Comparison of ENCODE assay signal across 12 cellular contexts in genomic region chr1:213326666-213327317, GRCh38.
DNase-seq lines count a peak whose midpoint lies in the region; ATAC-seq and TF ChIP-seq lines count a peak whose summit lies in the region.
"Had no signal": no experiment of that assay in that cellular context is flagged by ENCODE, and none has a peak within 500 bp of the region (broad histone marks: within the 10 kb centered on the region; RNA-seq: fewer than 3 reads in every experiment).

No MANE protein-coding gene starts in this region.

- DNase-seq in AG09309 (ENCODE audit: low read depth) (peak; percentile 18), Kasumi-1 (lab: John Stamatoyannopoulos, UW) (peak; percentile 33 to 57), breast epithelium (ENCODE audit: low spot score in 2 of 2) (peak in 1 of 2 donors; percentile 62), lung (ENCODE audit: low spot score) (peak; percentile 39), NCI-H2107 treated with DMSO at 0.1 percent for 48 hours (lab: John Stamatoyannopoulos, UW; ENCODE audit: unreplicated experiment) (no peak), T-helper 1 cell (no peak)
- no peak for DNase-seq in activated T-cell treated with anti-CD3 and anti-CD28 coated beads, Interleukin-2, amount 50 U/mL, for 72 hours
- DNase-seq: COR-L47, occipital lobe, PC-9 had no signal

- 60 to 63% methylated on average over 3 of the region's 3 CpGs for WGBS in lung, 2 donors

- no peak for TF ChIP-seq POLR2A in breast epithelium (IDR thresholded peaks at IDR 0.05)

- peak overlapping the region; percentile 32 to 57 for H3K27ac ChIP-seq in breast epithelium
- no peak overlapping the region for H3K27ac ChIP-seq in lung (ENCODE audit: low read depth in 1 of 2, low read length in 1 of 2)
- H3K27ac ChIP-seq: PC-9 had no signal

- ATAC-seq in lung (ENCODE audit: insufficient read depth, low FRiP score): peak; percentile 59
- no peak for ATAC-seq in GM19397 (IDR thresholded peaks at IDR 0.05; ENCODE audit: unreplicated experiment)
- no peak for ATAC-seq in activated T-cell treated with anti-CD3 and anti-CD28 coated beads, Interleukin-2, amount 50 U/mL, for 72 hours (replicated peaks in 1 of 2)
- ATAC-seq: activated CD8-positive, alpha-beta T cell treated with anti-CD3 and anti-CD28 coated beads for 36 hours had no signal

- no peak overlapping the region for H3K27ac Mint-ChIP-seq in activated T-cell treated with anti-CD3 and anti-CD28 coated beads, Interleukin-2, amount 50 U/mL, for 72 hours
- H3K27ac Mint-ChIP-seq: activated CD8-positive, alpha-beta T cell treated with anti-CD3 and anti-CD28 coated beads for 36 hours had no signal

- H3K9me3 Mint-ChIP-seq in activated T-cell treated with anti-CD3 and anti-CD28 coated beads, Interleukin-2, amount 50 U/mL, for 72 hours: no peaks in the 10 kb centered on the region
- H3K9me3 Mint-ChIP-seq: activated CD8-positive, alpha-beta T cell treated with anti-CD3 and anti-CD28 coated beads for 36 hours had no signal

- no peaks in the 10 kb centered on the region for H3K4me1 Mint-ChIP-seq in activated T-cell treated with anti-CD3 and anti-CD28 coated beads, Interleukin-2, amount 50 U/mL, for 72 hours (ENCODE audit: low read depth)

- H3K27me3 ChIP-seq in breast epithelium (no peaks in the 10 kb centered on the region), lung (ENCODE audit: control insufficient read depth, insufficient read depth) (no peaks in the 10 kb centered on the region)

- no peaks in the 10 kb centered on the region for H3K36me3 ChIP-seq in breast epithelium
- no peaks in the 10 kb centered on the region for H3K36me3 ChIP-seq in lung (ENCODE audit: control insufficient read depth in 2 of 2, insufficient read depth in 2 of 2, low read length in 2 of 2)

- TF ChIP-seq CTCF in AG09309 (IDR thresholded peaks at IDR 0.05; ENCODE audit: control insufficient read depth, insufficient read depth, low read depth, low read length, missing control alignments) (no peak), breast epithelium (IDR thresholded peaks at IDR 0.05) (no peak), lung (IDR thresholded peaks at IDR 0.05; ENCODE audit: control extremely low read depth, extremely low read depth) (no peak)

- intact Hi-C loops in breast epithelium (cut with DNase I; ENCODE audit: low total_unique reads): no loop called here

- peaks cover 0 to 5% of the 10 kb centered on the region in 2 donors for H3K4me1 ChIP-seq in breast epithelium
- no peaks in the 10 kb centered on the region for H3K4me1 ChIP-seq in lung (ENCODE audit: control insufficient read depth in 2 of 2, insufficient read depth in 2 of 2, low read length in 2 of 2)

- H3K9me3 ChIP-seq in breast epithelium (no peaks in the 10 kb centered on the region), lung (ENCODE audit: control insufficient read depth in 2 of 2, insufficient read depth in 1 of 2, low read length in 1 of 2) (no peaks in the 10 kb centered on the region)

- H3K27me3 Mint-ChIP-seq in activated T-cell treated with anti-CD3 and anti-CD28 coated beads, Interleukin-2, amount 50 U/mL, for 72 hours (ENCODE audit: low read depth): peaks cover 7% of the 10 kb centered on the region

- no peaks in the 10 kb centered on the region for H3K36me3 Mint-ChIP-seq in activated T-cell treated with anti-CD3 and anti-CD28 coated beads, Interleukin-2, amount 50 U/mL, for 72 hours (ENCODE audit: insufficient read depth in 2 of 2)

- no peak overlapping the region for H3K4me3 Mint-ChIP-seq in activated T-cell treated with anti-CD3 and anti-CD28 coated beads, Interleukin-2, amount 50 U/mL, for 72 hours
- H3K4me3 Mint-ChIP-seq: activated CD8-positive, alpha-beta T cell treated with anti-CD3 and anti-CD28 coated beads for 36 hours had no signal

- H3K4me3 ChIP-seq in AG09309 (ENCODE audit: control insufficient read depth, low read depth, low read length): no peak overlapping the region
- H3K4me3 ChIP-seq in breast epithelium: no peak overlapping the region
- H3K4me3 ChIP-seq in lung: no peak overlapping the region
- H3K4me3 ChIP-seq: PC-9 had no signal

Comparison
In these comparisons a context has a peak if more than half of its experiments do, and no peak if none do; other contexts are left out.
1. DNase-seq: peak in AG09309 (single experiment), Kasumi-1 (2 of 2) and lung (single experiment); none in NCI-H2107 treated with DMSO at 0.1 percent for 48 hours (single experiment), activated T-cell treated with anti-CD3 and anti-CD28 coated beads, Interleukin-2, amount 50 U/mL, for 72 hours (0 of 2) and T-helper 1 cell (0 of 5).
2. H3K27ac ChIP-seq: peak in breast epithelium (2 of 2); none in lung (0 of 2).